In the genomic region with DNA sequence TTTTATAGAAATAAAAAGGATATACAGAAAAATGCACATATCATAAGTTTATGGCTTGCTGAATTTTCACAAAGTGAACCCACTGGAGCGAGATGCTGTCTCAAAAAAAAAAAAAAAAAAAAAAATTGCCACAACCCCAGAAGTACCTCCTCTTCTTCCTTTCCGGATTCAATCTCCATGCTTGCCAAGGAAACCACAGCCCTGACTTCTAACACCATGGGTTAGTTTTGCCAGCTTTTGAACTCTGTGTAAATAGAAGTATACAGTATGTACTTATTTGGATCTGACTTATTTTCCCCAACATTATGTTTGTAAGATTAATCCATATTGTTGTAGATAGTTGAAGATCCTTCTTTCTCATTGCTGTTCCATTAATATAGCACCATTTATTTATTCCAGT, we compare ENCODE assay signal across 22 cellular contexts.
"Had no signal": no experiment of that assay in that cellular context is flagged by ENCODE, and none has a peak within 500 bp of the region (broad histone marks: within the 10 kb centered on the region; RNA-seq: fewer than 3 reads in every experiment).

No MANE protein-coding gene starts in this region.

- H3K27ac ChIP-seq: gastroesophageal sphincter, pancreas, psoas muscle, right atrium auricular region, thyroid gland had no signal

- H3K4me3 Mint-ChIP-seq: activated B cell treated with CpG ODN at 0.5 μM for 24 hours; activated CD4-positive, alpha-beta memory T cell treated with anti-CD3 and anti-CD28 coated beads for 36 hours; activated CD4-positive, alpha-beta T cell treated with anti-CD3 and anti-CD28 coated beads for 36 hours; activated naive CD8-positive, alpha-beta T cell treated with anti-CD3 and anti-CD28 coated beads, Interleukin-2, amount 50 U/mL, for 24 hours; memory B cell; nephron; T-helper 17 cell had no signal

- FAIRE-seq: keratinocyte, pancreas had no signal

- H3K4me1 Mint-ChIP-seq: activated B cell treated with CpG ODN at 0.5 μM for 24 hours; activated CD4-positive, alpha-beta T cell treated with anti-CD3 and anti-CD28 coated beads for 36 hours; activated naive CD8-positive, alpha-beta T cell treated with anti-CD3 and anti-CD28 coated beads, Interleukin-2, amount 50 U/mL, for 24 hours had no signal

- H3K27me3 ChIP-seq: gastroesophageal sphincter, pancreas, right atrium auricular region, thyroid gland had no signal

- H3K36me3 ChIP-seq: gastroesophageal sphincter, pancreas, right atrium auricular region, thyroid gland had no signal

- DNase-seq: activated B cell treated with CpG ODN at 0.5 μM for 24 hours; activated CD4-positive, alpha-beta memory T cell treated with anti-CD3 and anti-CD28 coated beads for 36 hours; activated CD4-positive, alpha-beta T cell treated with anti-CD3 and anti-CD28 coated beads for 36 hours; activated effector memory CD4-positive, alpha-beta T cell treated with anti-CD3 and anti-CD28 coated beads, Interleukin-2, amount 50 U/mL, for 16 hours; activated naive CD4-positive, alpha-beta T cell treated with anti-CD3 and anti-CD28 coated beads, Interleukin-2, amount 50 U/mL, for 16 hours; activated naive CD8-positive, alpha-beta T cell treated with anti-CD3 and anti-CD28 coated beads, Interleukin-2, amount 50 U/mL, for 24 hours; central memory CD4-positive, alpha-beta T cell; effector memory CD4-positive, alpha-beta T cell; head of caudate nucleus; left colon; pancreas; psoas muscle; stimulated activated CD4-positive, alpha-beta T cell treated with anti-CD3 and anti-CD28 coated beads, Interleukin-4, amount 100 ng/mL, for 4 hours; stimulated activated naive CD8-positive, alpha-beta T cell treated with anti-CD3 and anti-CD28 coated beads, Interleukin-15, Interleukin-2, amounts not matched to agents 100 U/mL and 50 U/mL, for 24 hours; substantia nigra; T-helper 17 cell; thyroid gland had no signal

- H3K9me3 Mint-ChIP-seq: activated B cell treated with CpG ODN at 0.5 μM for 24 hours; activated CD4-positive, alpha-beta memory T cell treated with anti-CD3 and anti-CD28 coated beads for 36 hours; activated naive CD8-positive, alpha-beta T cell treated with anti-CD3 and anti-CD28 coated beads, Interleukin-2, amount 50 U/mL, for 24 hours had no signal

- H3K9me3 ChIP-seq: gastroesophageal sphincter, pancreas, psoas muscle, right atrium auricular region, thyroid gland had no signal

- H3K4me1 ChIP-seq: gastroesophageal sphincter, psoas muscle, right atrium auricular region, thyroid gland had no signal

- H3K27ac Mint-ChIP-seq: activated B cell treated with CpG ODN at 0.5 μM for 24 hours; activated CD4-positive, alpha-beta memory T cell treated with anti-CD3 and anti-CD28 coated beads for 36 hours; activated CD4-positive, alpha-beta T cell treated with anti-CD3 and anti-CD28 coated beads for 36 hours; activated naive CD8-positive, alpha-beta T cell treated with anti-CD3 and anti-CD28 coated beads, Interleukin-2, amount 50 U/mL, for 24 hours; memory B cell; nephron; T-helper 17 cell had no signal

- H3K36me3 Mint-ChIP-seq: activated CD4-positive, alpha-beta memory T cell treated with anti-CD3 and anti-CD28 coated beads for 36 hours had no signal

- H3K4me3 ChIP-seq: gastroesophageal sphincter, pancreas, psoas muscle, right atrium auricular region, thyroid gland had no signal
